29 cellular contexts compared by ENCODE assay signal in genomic region chr4:2125831-2126230, GRCh38.
"Had no signal": no experiment of that assay in that cellular context is flagged by ENCODE, and none has a peak within 500 bp of the region (broad histone marks: within the 10 kb centered on the region; RNA-seq: fewer than 3 reads in every experiment).

No MANE protein-coding gene starts in this region.

- DNase-seq: hypothalamus; immature natural killer cell; kidney; left colon; left lung; lower lobe of right lung; mesenchymal stem cell; naive thymus-derived CD8-positive, alpha-beta T cell; occipital lobe; ovary; right lobe of liver; stimulated activated CD4-positive, alpha-beta T cell treated with anti-CD3 and anti-CD28 coated beads, Interleukin-1b, Interleukin-23, amount 100 ng/mL, for 48 hours; stimulated activated CD4-positive, alpha-beta T cell treated with anti-CD3 and anti-CD28 coated beads, Interleukin-2, amount 100 ng/mL, for 48 hours; stimulated activated CD4-positive, alpha-beta T cell treated with anti-CD3 and anti-CD28 coated beads, Interleukin-4, amount 100 ng/mL, for 4 hours; stimulated activated CD8-positive, alpha-beta memory T cell treated with anti-CD3 and anti-CD28 coated beads, Interleukin-4, amount 100 ng/mL, for 48 hours; stimulated activated naive CD4-positive, alpha-beta T cell treated with Interleukin-2 at 50 U/mL for 16 hours; stimulated activated naive CD8-positive, alpha-beta T cell treated with anti-CD3 and anti-CD28 coated beads, Interleukin-15, amount 100 ng/mL, for 72 hours; substantia nigra; upper lobe of left lung had no signal

- FAIRE-seq: islet of Langerhans, kidney had no signal

- H3K4me1 Mint-ChIP-seq: immature natural killer cell; nephron; stimulated activated memory B cell treated with anti-CD40 and anti-IgM and Interleukin-4, amounts not matched to agents 10 μg/mL and 1 μg/mL and 100 μg/mL, for 72 hours; stimulated activated naive CD8-positive, alpha-beta T cell treated with anti-CD3 and anti-CD28 coated beads, Interleukin-15, amount 100 ng/mL, for 72 hours had no signal

- H3K4me1 ChIP-seq: left lung, lower lobe of right lung, right atrium auricular region, right lobe of liver, tibial nerve, upper lobe of left lung, vagina had no signal

- H3K9me3 ChIP-seq: left lung, lower lobe of right lung, neutrophil, ovary, right atrium auricular region, right lobe of liver, tibial nerve, upper lobe of left lung, vagina had no signal

- H3K4me3 ChIP-seq: left lung, lower lobe of right lung, ovary, right atrium auricular region, right lobe of liver, smooth muscle cell, tibial nerve, upper lobe of left lung, vagina had no signal

- H3K9me3 Mint-ChIP-seq: neural crest cell; stimulated activated memory B cell treated with anti-CD40 and anti-IgM and Interleukin-4, amounts not matched to agents 10 μg/mL and 1 μg/mL and 100 μg/mL, for 72 hours; stimulated activated naive CD8-positive, alpha-beta T cell treated with anti-CD3 and anti-CD28 coated beads, Interleukin-15, amount 100 ng/mL, for 72 hours had no signal

- H3K4me3 Mint-ChIP-seq: immature natural killer cell; naive thymus-derived CD8-positive, alpha-beta T cell; nephron; neural crest cell; stimulated activated memory B cell treated with anti-CD40 and anti-IgM and Interleukin-4, amounts not matched to agents 10 μg/mL and 1 μg/mL and 100 μg/mL, for 72 hours; stimulated activated naive CD8-positive, alpha-beta T cell treated with anti-CD3 and anti-CD28 coated beads, Interleukin-15, amount 100 ng/mL, for 72 hours had no signal

- H3K36me3 ChIP-seq: left lung, lower lobe of right lung, neutrophil, ovary, right atrium auricular region, right lobe of liver, upper lobe of left lung, vagina had no signal

- H3K36me3 Mint-ChIP-seq: naive thymus-derived CD8-positive, alpha-beta T cell had no signal

- ATAC-seq: left colon; left lung; naive thymus-derived CD8-positive, alpha-beta T cell; stimulated activated naive CD8-positive, alpha-beta T cell treated with anti-CD3 and anti-CD28 coated beads, Interleukin-15, amount 100 ng/mL, for 72 hours had no signal

- H3K4me2 ChIP-seq: smooth muscle cell had no signal

- H3K27ac Mint-ChIP-seq: immature natural killer cell; nephron; progenitor cell of endocrine pancreas; stimulated activated memory B cell treated with anti-CD40 and anti-IgM and Interleukin-4, amounts not matched to agents 10 μg/mL and 1 μg/mL and 100 μg/mL, for 72 hours had no signal

- H3K27ac ChIP-seq: left lung, lower lobe of right lung, neutrophil, ovary, right atrium auricular region, right lobe of liver, tibial nerve, upper lobe of left lung, vagina had no signal

- H3K27me3 ChIP-seq: left lung, ovary, right atrium auricular region, right lobe of liver, tibial nerve, upper lobe of left lung, vagina had no signal

- H3K27me3 Mint-ChIP-seq: progenitor cell of endocrine pancreas; stimulated activated naive CD8-positive, alpha-beta T cell treated with anti-CD3 and anti-CD28 coated beads, Interleukin-15, amount 100 ng/mL, for 72 hours had no signal
